Comparison of ENCODE assay signal across 8 cellular contexts in the genomic region with DNA sequence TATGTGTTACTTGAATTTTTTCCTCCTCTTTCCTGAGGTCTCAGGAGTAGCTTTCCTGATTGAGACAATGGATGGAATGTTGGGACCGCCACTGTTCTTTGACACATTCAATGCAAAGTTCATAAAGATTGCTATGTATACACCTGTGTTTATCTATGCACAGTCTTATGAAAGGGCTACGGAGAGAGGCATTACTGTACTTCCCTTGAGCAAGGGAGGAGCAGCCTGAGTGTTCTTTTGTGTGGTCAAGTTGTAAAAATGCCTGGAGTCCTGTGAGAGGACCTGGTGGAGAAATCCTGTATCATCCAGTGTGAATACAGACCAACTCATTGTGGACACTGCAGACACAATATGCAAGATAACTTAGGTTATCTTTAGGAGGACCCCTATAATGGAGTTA. TPM values are rescaled to one million over a fixed set of nuclear protein-coding genes. Genes with fewer than 3 reads are reported as not detected.
DNase-seq lines count a peak whose midpoint lies in the region; ATAC-seq and TF ChIP-seq lines count a peak whose summit lies in the region.

No MANE protein-coding gene starts in this region.

- H3K27me3 ChIP-seq in AG04450 (ENCODE audit: control insufficient read depth, insufficient read depth, low read length): no peaks in the 10 kb centered on the region

- CTCF ChIA-PET in AG04450 (lab: Charles Lee): interaction anchor here (2.5 to 3.1 kb wide), 2 partner anchors 9 to 410 kb away, joined by 18 to 24 read pairs; no protein-coding TSS in a partner anchor

- H3K4me3 ChIP-seq in AG04450 (ENCODE audit: low read depth, low read length): peak overlapping the region; percentile 97
- H3K4me3 ChIP-seq in cardiac fibroblast (replicated peaks in 1 of 2; ENCODE audit: low read depth in 2 of 2, low read length in 2 of 2): peak overlapping the region; percentile 87 to 96

- H3K27me3 Mint-ChIP-seq in mesothelial cell of epicardium (ENCODE audit: low read depth): peaks cover 2% of the 10 kb centered on the region

- no peak overlapping the region for H3K27ac ChIP-seq in AG04450 (ENCODE audit: low read depth, low read length)

- no peak overlapping the region for H3K27ac Mint-ChIP-seq in mesothelial cell of epicardium

- no peak for DNase-seq in AG04450 (ENCODE audit: low read depth, low spot score)
- DNase-seq in KBM-7: peak; percentile 17
- DNase-seq in cardiac fibroblast (ENCODE audit: low read depth in 2 of 2): peak; percentile 36 to 67
- no peak for DNase-seq in mesothelial cell of epicardium (ENCODE audit: low spot score in 2 of 2, unreplicated experiment in 2 of 2)
- DNase-seq in NCI-H2196 (lab: John Stamatoyannopoulos, UW; ENCODE audit: unreplicated experiment): no peak
- no peak for DNase-seq in C1 segment of cervical spinal cord (lab: John Stamatoyannopoulos, UW)

- peak overlapping the region; percentile 94 for H3K4me3 Mint-ChIP-seq in mesothelial cell of epicardium

- peaks cover 37% of the 10 kb centered on the region for H3K4me1 Mint-ChIP-seq in mesothelial cell of epicardium

- H3K9me3 Mint-ChIP-seq in mesothelial cell of epicardium: no peaks in the 10 kb centered on the region

- in situ Hi-C loops in KBM-7 (cut with MboI; ENCODE audit: low pct_unique_long_range_greater_than_20kb, low sequenced_read_pairs): loop anchor here (10.0 to 25.0 kb wide), 3 partner anchors 981 to 1408 kb away; no protein-coding TSS in a partner anchor

- no peaks in the 10 kb centered on the region; the same call in 1 of the 2 replicates for H3K9me3 ChIP-seq in AG04450 (ENCODE audit: control insufficient read depth, insufficient read depth, low read length)

- TF ChIP-seq CTCF in AG04450 (IDR thresholded peaks at IDR 0.05; ENCODE audit: low read depth, low read length) (no peak), cardiac fibroblast (IDR thresholded peaks at IDR 0.05; ENCODE audit: low read depth, low read length) (no peak), mesothelial cell of epicardium (IDR thresholded peaks at IDR 0.05; ENCODE audit: unreplicated experiment) (no peak)

- ATAC-seq in HG03469 (IDR thresholded peaks at IDR 0.05; ENCODE audit: unreplicated experiment) (no peak), GM19455 (IDR thresholded peaks at IDR 0.05; ENCODE audit: unreplicated experiment) (no peak)

- POLR2A ChIA-PET in AG04450 (lab: Yijun Ruan, JAX): no interaction called here

- no peaks in the 10 kb centered on the region for H3K36me3 Mint-ChIP-seq in mesothelial cell of epicardium

RNA-seq across cellular contexts. Expression of gene SRGAP1, which starts 1.2 kb away (rescaled TPM):
- polyA plus RNA-seq in AG04450 (2011; rRNA removed): 21.6 and 24.9 TPM in 2 replicates
- polyA minus RNA-seq in AG04450 (2011; rRNA and poly(A)+ RNA removed): 73.7 and 84.9 TPM in 2 replicates
- total RNA-seq in mesothelial cell of epicardium: 9.6 to 9.7 TPM (median 9.7 TPM) in 3 replicates

Comparison
In these comparisons a context has a peak if more than half of its experiments do, and no peak if none do; other contexts are left out.
1. DNase-seq: peak in KBM-7 (single experiment) and cardiac fibroblast (2 of 2); none in AG04450 (single experiment), mesothelial cell of epicardium (0 of 2), NCI-H2196 (single experiment) and C1 segment of cervical spinal cord (0 of 14).